In the genomic region with DNA sequence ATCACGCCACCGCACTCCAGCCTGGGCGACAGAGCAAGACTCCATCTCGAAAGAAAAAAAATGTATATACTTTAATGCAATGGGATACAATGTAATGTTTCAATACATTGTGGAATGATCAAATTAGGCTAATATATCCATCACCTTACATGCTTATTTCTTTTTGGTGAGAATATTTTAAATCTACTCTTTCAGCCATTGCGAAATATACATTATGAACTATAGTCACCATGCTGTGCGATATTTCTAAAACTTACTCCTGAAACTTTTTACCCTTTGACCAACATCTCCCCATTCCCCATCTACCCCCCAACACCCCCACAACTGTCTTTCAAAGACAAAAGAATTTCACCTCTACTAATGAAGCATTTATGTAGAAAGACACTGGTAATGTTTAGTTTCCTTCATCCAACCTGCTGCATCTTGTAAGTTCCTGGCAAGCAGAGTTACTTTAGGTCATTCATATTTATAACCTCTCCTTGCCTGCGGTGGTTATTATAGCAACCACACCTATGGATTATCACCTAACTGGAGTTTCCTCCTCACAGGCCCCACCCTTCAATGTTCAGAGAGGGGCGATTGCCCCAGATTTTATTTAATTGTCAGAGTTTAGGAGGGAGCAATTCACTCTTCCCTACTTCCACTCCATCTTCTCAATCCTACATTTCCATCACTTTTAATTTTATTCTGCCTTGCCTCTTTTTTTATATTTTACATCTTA, we compare ENCODE assay signal across 8 cellular contexts. TPM values are rescaled to one million over a fixed set of nuclear protein-coding genes. Genes with fewer than 3 reads are reported as not detected.
DNase-seq lines count a peak whose midpoint lies in the region; TF ChIP-seq lines count a peak whose summit lies in the region.

No MANE protein-coding gene starts in this region.

- H3K36me3 ChIP-seq in CD4-positive, alpha-beta memory T cell (ENCODE audit: insufficient read depth, low read length) = no peaks in the 10 kb centered on the region
- H3K36me3 ChIP-seq in Loucy (ENCODE audit: insufficient read depth, low read length) = no peaks in the 10 kb centered on the region
- H3K36me3 ChIP-seq in neural progenitor cell = no peaks in the 10 kb centered on the region

- H3K9me3 Mint-ChIP-seq in CD4-positive, alpha-beta memory T cell = no peaks in the 10 kb centered on the region
- H3K9me3 Mint-ChIP-seq in neural progenitor cell = peaks cover 2% of the 10 kb centered on the region

- H3F3A ChIP-seq in Loucy (ENCODE audit: low read depth) = no peaks in the 10 kb centered on the region
- H3F3A ChIP-seq in neural progenitor cell (ENCODE audit: low read depth) = peaks cover 22% of the 10 kb centered on the region

- no peaks in the 10 kb centered on the region for H3K27me3 ChIP-seq in CD4-positive, alpha-beta memory T cell (ENCODE audit: insufficient read depth, low read length)
- H3K27me3 ChIP-seq in Loucy (ENCODE audit: insufficient read depth, low read length, poor library complexity, severe bottlenecking) (no peaks in the 10 kb centered on the region), neural progenitor cell (no peaks in the 10 kb centered on the region)

- H2AFZ ChIP-seq in Loucy (ENCODE audit: low read length) = peak overlapping the region; percentile 93; the same call in 1 of the 2 replicates
- no peak overlapping the region for H2AFZ ChIP-seq in neural progenitor cell (replicated peaks)

- H3K9me2 ChIP-seq in Loucy (replicated peaks; ENCODE audit: low read depth, low read length) = no peaks in the 10 kb centered on the region

- H3K27ac Mint-ChIP-seq in CD4-positive, alpha-beta memory T cell = peak overlapping the region; percentile 94 to 99 (median 99)
- peak overlapping the region; percentile 99 for H3K27ac Mint-ChIP-seq in neural progenitor cell

- TF ChIP-seq CTCF in Loucy (conservative IDR thresholded peaks at IDR 0.05; ENCODE audit: low read length) (no peak), coronary artery (IDR thresholded peaks at IDR 0.05) (no peak), neural progenitor cell (IDR thresholded peaks at IDR 0.05) (no peak)

- no peaks in the 10 kb centered on the region for H3K9me3 ChIP-seq in CD4-positive, alpha-beta memory T cell (ENCODE audit: control insufficient read depth in 1 of 2, low read length in 2 of 2)
- no peaks in the 10 kb centered on the region for H3K9me3 ChIP-seq in Loucy (ENCODE audit: insufficient read depth, low read depth, low read length)
- H3K9me3 ChIP-seq in neural progenitor cell (ENCODE audit: low read depth) = no peaks in the 10 kb centered on the region

- H3K4me1 Mint-ChIP-seq in CD4-positive, alpha-beta memory T cell = peaks cover 15 to 25% (median 20%) of the 10 kb centered on the region in 4 donors
- peaks cover 40% of the 10 kb centered on the region for H3K4me1 Mint-ChIP-seq in neural progenitor cell

- H3K9ac ChIP-seq in Loucy (ENCODE audit: low read depth, low read length, poor library complexity, severe bottlenecking) (peak overlapping the region; percentile 80), neural progenitor cell (no peak overlapping the region)

- peak overlapping the region; percentile 90 to 99 (median 96) for H3K4me3 Mint-ChIP-seq in CD4-positive, alpha-beta memory T cell
- H3K4me3 Mint-ChIP-seq in neural progenitor cell = peak overlapping the region; percentile 89

- H3K4me3 ChIP-seq in CD4-positive, alpha-beta memory T cell (ENCODE audit: low read length in 2 of 2) = peak overlapping the region; percentile 76 to 94
- H3K4me3 ChIP-seq in Loucy (ENCODE audit: low read length, poor library complexity, severe bottlenecking) (peak overlapping the region; percentile 79), coronary artery (peak overlapping the region; percentile 86), neural progenitor cell (peak overlapping the region; percentile 88)

- H3K27me3 Mint-ChIP-seq in CD4-positive, alpha-beta memory T cell = no peaks in the 10 kb centered on the region
- H3K27me3 Mint-ChIP-seq in neural progenitor cell (ENCODE audit: insufficient read depth, low read depth) = peaks cover 13% of the 10 kb centered on the region

- POLR2A ChIA-PET in CD4-positive, alpha-beta memory T cell (lab: Charles Lee; ENCODE audit: partially characterized antibody) = interaction anchor here (1.0 to 4.0 kb wide), 12 partner anchors 10 to 319 kb away, joined by 3 to 120 read pairs (median 10); a partner anchor contains a TSS

- peaks cover 37% of the 10 kb centered on the region for H3K4me1 ChIP-seq in CD4-positive, alpha-beta memory T cell (ENCODE audit: insufficient read depth, low read length)
- H3K4me1 ChIP-seq in Loucy (ENCODE audit: insufficient read depth, low read length, poor library complexity, severe bottlenecking) (peaks cover 29% of the 10 kb centered on the region), neural progenitor cell (peaks cover 34% of the 10 kb centered on the region)

- peak in 4 of 5 donors; percentile 1 to 37 (median 7) for DNase-seq in CD4-positive, alpha-beta memory T cell
- DNase-seq in coronary artery (ENCODE audit: low spot score) (no peak), neural progenitor cell (ENCODE audit: low spot score) (no peak), kidney glomerular epithelial cell (lab: John Stamatoyannopoulos, UW) (no peak), DMS79 treated with DMSO at 0.1 percent for 48 hours (lab: John Stamatoyannopoulos, UW) (no peak), AG08395 (ENCODE audit: low spot score) (no peak), RPMI8226 (no peak)

- H4K20me1 ChIP-seq in Loucy (ENCODE audit: insufficient read depth, low read length, poor library complexity, severe bottlenecking) (peaks cover 32% of the 10 kb centered on the region), neural progenitor cell (ENCODE audit: low read depth) (peaks cover 15% of the 10 kb centered on the region)

- CTCF ChIA-PET in CD4-positive, alpha-beta memory T cell (lab: Charles Lee; ENCODE audit: partially characterized antibody) = interaction anchor here (1.3 to 1.9 kb wide), 2 partner anchors 57 to 152 kb away, joined by 5 read pairs; a partner anchor contains a TSS

- peak overlapping the region; percentile 88 for H3K27ac ChIP-seq in CD4-positive, alpha-beta memory T cell (ENCODE audit: low read depth, low read length)
- H3K27ac ChIP-seq in coronary artery (peak overlapping the region in 1 of 2 donors; percentile 38), neural progenitor cell (no peak overlapping the region)

- H3K4me2 ChIP-seq in Loucy (ENCODE audit: low read depth, low read length, poor library complexity, severe bottlenecking) (peak overlapping the region; percentile 73), neural progenitor cell (peak overlapping the region; percentile 94)

- peaks cover 0 to 13% of the 10 kb centered on the region in 2 donors for H3K36me3 Mint-ChIP-seq in CD4-positive, alpha-beta memory T cell
- H3K36me3 Mint-ChIP-seq in neural progenitor cell = peaks cover 2% of the 10 kb centered on the region

- H3K79me2 ChIP-seq in Loucy (ENCODE audit: insufficient read depth, low read length) (peaks cover 37% of the 10 kb centered on the region), neural progenitor cell (ENCODE audit: low read depth) (peaks cover 34% of the 10 kb centered on the region)

- intact Hi-C loops in CD4-positive, alpha-beta memory T cell (cut with micrococcal nuclease) = loop anchor here (1.0 to 5.0 kb wide), 7 partner anchors 35 to 597 kb away; a partner anchor contains a TSS

RNA-seq across cellular contexts. Expression of a gene that starts 1.2 kb away (rescaled TPM):
- 10 to 100 TPM; 48.6 to 53.5 TPM for total RNA-seq in CD4-positive, alpha-beta memory T cell
- polyA plus RNA-seq in CD4-positive, alpha-beta memory T cell = 10 to 100 TPM; 48.6 to 50.8 TPM
- total RNA-seq in neural progenitor cell (ENCODE audit: low replicate concordance) = 89.4 and 129 TPM in 2 replicates

RNA-seq across cellular contexts. Expression of a gene that starts 57.9 kb away (rescaled TPM):
- total RNA-seq in CD4-positive, alpha-beta memory T cell = not detected
- polyA plus RNA-seq in CD4-positive, alpha-beta memory T cell = not detected
- 0.06 TPM in 1 of 2 replicates, not detected in the other for total RNA-seq in neural progenitor cell (ENCODE audit: low replicate concordance)

Comparison
In these comparisons a context has a peak if more than half of its experiments do, and no peak if none do; other contexts are left out.
1. DNase-seq: peak in CD4-positive, alpha-beta memory T cell (4 of 5); none in coronary artery (single experiment), neural progenitor cell (single experiment), kidney glomerular epithelial cell (single experiment), DMS79 treated with DMSO at 0.1 percent for 48 hours (single experiment), AG08395 (single experiment) and RPMI8226 (single experiment).
2. Peak in every context shown above with its lines, with median percentiles within 50 percentile points of each other: H3K4me3 ChIP-seq.